8 cellular contexts compared by ENCODE assay signal in the genomic region with DNA sequence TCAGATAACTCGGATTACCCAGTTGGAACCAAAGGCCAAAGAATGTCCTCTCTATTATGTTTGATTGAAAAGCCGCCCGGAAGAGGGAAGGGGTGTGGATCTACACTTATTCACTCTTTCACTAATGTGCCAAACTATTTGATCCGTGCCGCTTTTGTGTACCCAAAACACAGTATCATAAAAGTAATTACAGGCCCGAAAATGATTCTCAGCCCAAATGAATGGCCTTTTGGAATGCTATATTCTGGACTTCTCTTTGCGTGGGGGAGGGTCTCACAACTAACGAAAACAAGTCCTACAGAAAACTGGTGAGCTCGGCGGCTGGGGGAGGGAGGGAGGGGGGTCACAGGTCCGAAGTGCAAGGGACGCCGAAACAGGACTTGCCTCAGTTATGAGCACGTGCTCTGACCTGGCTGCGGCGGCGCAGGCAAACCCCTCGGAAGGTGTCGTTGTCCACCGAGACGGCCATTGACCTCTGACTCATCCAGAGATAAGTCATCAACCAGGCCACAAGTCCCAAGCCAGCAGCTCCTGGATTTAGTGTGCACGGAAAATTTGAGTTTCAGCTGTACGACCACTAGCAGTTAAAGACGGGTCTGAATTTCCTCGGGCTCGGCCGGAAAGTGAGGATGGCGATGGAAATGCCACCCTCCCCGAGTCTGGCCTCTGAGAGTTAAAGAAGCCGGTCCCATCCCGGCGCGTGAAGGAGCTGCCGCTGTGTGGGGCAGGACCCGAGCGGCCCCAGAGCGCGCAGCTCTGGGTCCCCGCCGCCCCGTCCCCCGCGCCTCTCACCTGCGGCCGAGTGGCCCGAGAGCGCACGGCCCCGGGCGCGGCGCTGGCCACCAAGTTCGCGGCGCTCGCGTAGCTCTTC. TPM values are rescaled to one million over a fixed set of nuclear protein-coding genes. Genes with fewer than 3 reads are reported as not detected.
DNase-seq lines count a peak whose midpoint lies in the region; ATAC-seq, FAIRE-seq and TF ChIP-seq lines count a peak whose summit lies in the region.

No MANE protein-coding gene starts in this region.

- DNase-seq in A549 (ENCODE audit: low read depth in 1 of 2, low spot score in 1 of 2) (peak; percentile 52 to 80), H7 (peak; percentile 77), WERI-Rb-1 (peak; percentile 59), fibroblast of peridontal ligament (ENCODE audit: extremely low read depth) (peak; percentile 27), myocyte (ENCODE audit: low read depth) (peak; percentile 63), ureter (ENCODE audit: low spot score) (peak; percentile 47), NCI-H146 treated with DMSO at 0.1 percent for 48 hours (lab: John Stamatoyannopoulos, UW; ENCODE audit: unreplicated experiment) (no peak)

- no peak for FAIRE-seq in A549 (lab: Jason Lieb, UNC)

- H3K4me1 ChIP-seq in A549 = peaks cover 36% of the 10 kb centered on the region

- H3K4me3 ChIP-seq in A549 (peak overlapping the region; percentile 76), H7 (ENCODE audit: insufficient read depth, low read depth, low read length) (peak overlapping the region; percentile 72), WERI-Rb-1 (ENCODE audit: low read depth, low read length) (peak overlapping the region; percentile 76)

- no peaks in the 10 kb centered on the region for H3K9me3 ChIP-seq in A549
- no peaks in the 10 kb centered on the region for H3K9me3 ChIP-seq in WERI-Rb-1 (ENCODE audit: severe bottlenecking)

- ATAC-seq in A549 (peak; percentile 71 to 86), GM19397 (IDR thresholded peaks at IDR 0.05; ENCODE audit: unreplicated experiment) (no peak)

- CTCF ChIA-PET in A549 (lab: Yijun Ruan, JAX) = interaction anchor here (0.5 to 1.3 kb wide), 6 partner anchors 10 to 367 kb away, joined by 3 to 4 read pairs (median 3); no protein-coding TSS in a partner anchor

- peak overlapping the region; percentile 79 for H3K4me2 ChIP-seq in A549

- TF ChIP-seq EP300 in A549 (IDR thresholded peaks at IDR 0.05) = no peak

- H3K27me3 ChIP-seq in H7 (ENCODE audit: control insufficient read depth, insufficient read depth, low read length) = no peaks in the 10 kb centered on the region
- H3K27me3 ChIP-seq in WERI-Rb-1 (ENCODE audit: insufficient read depth, low read depth, severe bottlenecking) = no peaks in the 10 kb centered on the region

- no peak for TF ChIP-seq POLR2A in A549 (IDR thresholded peaks at IDR 0.05; ENCODE audit: low read length)

- TF ChIP-seq CTCF in A549 (IDR thresholded peaks at IDR 0.05) (no peak), WERI-Rb-1 (IDR thresholded peaks at IDR 0.05; ENCODE audit: low read depth, low read length) (no peak)

- peak overlapping the region; percentile 80 to 96 for H3K27ac ChIP-seq in A549
- H3K27ac ChIP-seq in WERI-Rb-1 = peak overlapping the region; percentile 76

- no peak for TF ChIP-seq RAD21 in A549 (conservative IDR thresholded peaks at IDR 0.05 in 1 of 2, IDR thresholded peaks at IDR 0.05 in 1 of 2)

- 2% methylated on average over 13 of the region's 57 CpGs for WGBS in A549 (ENCODE audit: missing lambda C conversion rate)

- H3K36me3 ChIP-seq in H7 (replicated peaks; ENCODE audit: control insufficient read depth, insufficient read depth, low read length) = no peaks in the 10 kb centered on the region
- peaks cover 4% of the 10 kb centered on the region for H3K36me3 ChIP-seq in WERI-Rb-1

- POLR2A ChIA-PET in A549 (lab: Yijun Ruan, JAX) = interaction anchor here (0.7 to 2.0 kb wide), 3 partner anchors 9 to 1860 kb away, joined by 3 to 15 read pairs (median 3); no protein-coding TSS in a partner anchor

TF ChIP-seq in A549, 52 proteins besides CTCF, POLR2A, EP300 and RAD21:
- TF ChIP-seq RFX5 (IDR thresholded peaks at IDR 0.05) (no peak), JUNB (IDR thresholded peaks at IDR 0.05) (peak; percentile 46; the same call in 1 of the 2 replicates), MYC (IDR thresholded peaks at IDR 0.05; ENCODE audit: borderline replicate concordance, low read length) (0 out of 2 replicates have a peak, but pooled peaks have one; percentile 28), NFE2L2 (conservative IDR thresholded peaks at IDR 0.05; ENCODE audit: low read length) (no peak), JUN (IDR thresholded peaks at IDR 0.05) (peak in 1 of 2 experiments; percentile 68; a peak in 1 of 5 replicates), KDM5A (IDR thresholded peaks at IDR 0.05) (no peak), TP53 (CRISPR knock-in tag; IDR thresholded peaks at IDR 0.05) (no peak), FOSL2 (IDR thresholded peaks at IDR 0.05) (peak; percentile 61), FOSL2 (CRISPR knock-in tag; IDR thresholded peaks at IDR 0.05) (peak; percentile 80)
- TF ChIP-seq, protein P1, sequence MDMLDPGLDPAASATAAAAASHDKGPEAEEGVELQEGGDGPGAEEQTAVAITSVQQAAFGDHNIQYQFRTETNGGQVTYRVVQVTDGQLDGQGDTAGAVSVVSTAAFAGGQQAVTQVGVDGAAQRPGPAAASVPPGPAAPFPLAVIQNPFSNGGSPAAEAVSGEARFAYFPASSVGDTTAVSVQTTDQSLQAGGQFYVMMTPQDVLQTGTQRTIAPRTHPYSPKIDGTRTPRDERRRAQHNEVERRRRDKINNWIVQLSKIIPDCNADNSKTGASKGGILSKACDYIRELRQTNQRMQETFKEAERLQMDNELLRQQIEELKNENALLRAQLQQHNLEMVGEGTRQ (IDR thresholded peaks at IDR 0.05) = 0 out of 2 replicates have a peak, but pooled peaks have one; percentile 20
- TF ChIP-seq, protein P2, sequence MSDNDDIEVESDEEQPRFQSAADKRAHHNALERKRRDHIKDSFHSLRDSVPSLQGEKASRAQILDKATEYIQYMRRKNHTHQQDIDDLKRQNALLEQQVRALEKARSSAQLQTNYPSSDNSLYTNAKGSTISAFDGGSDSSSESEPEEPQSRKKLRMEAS (IDR thresholded peaks at IDR 0.05) = peak; percentile 77

RNA-seq across cellular contexts. Expression of a gene that starts 0.7 kb away (rescaled TPM):
- polyA plus RNA-seq in A549 (2011; rRNA removed) (22.9 and 23.1 TPM in 2 replicates), A549 (2017; fragmentation: RNase III; extraction: RNeasy Plus Mini Kit Qiagen cat#74134 plus additional on column Dnase treatment) (14.0 to 16.2 TPM (median 15.3 TPM) in 3 replicates)
- polyA plus RNA-seq in A549 (2012; cell fraction: cytosol; rRNA removed) = 4.0 and 5.2 TPM in 2 replicates
- 2.5 and 4.4 TPM in 2 replicates for polyA plus RNA-seq in A549 (2012; cell fraction: nucleus; rRNA removed)
- 14.6 and 21.0 TPM in 2 replicates for polyA minus RNA-seq in A549 (2011; rRNA and poly(A)+ RNA removed)
- total RNA-seq in H7 (2014; rRNA removed; shearing (Covaris generic)) = 24.8 and 26.8 TPM in 2 replicates
- total RNA-seq in myocyte (24.1 and 26.2 TPM in 2 replicates), ureter (41.7 TPM)
- polyA plus RNA-seq in myocyte (2012) = 17.1 TPM

RNA-seq across cellular contexts. Expression of a gene that starts 47.7 kb away (rescaled TPM):
- polyA plus RNA-seq in A549 (2011; rRNA removed) = not detected in 2 replicates
- polyA plus RNA-seq in A549 (2012; cell fraction: cytosol; rRNA removed) = not detected in 2 replicates
- not detected in 2 replicates for polyA plus RNA-seq in A549 (2012; cell fraction: nucleus; rRNA removed)
- polyA plus RNA-seq in A549 (2017; fragmentation: RNase III; extraction: RNeasy Plus Mini Kit Qiagen cat#74134 plus additional on column Dnase treatment) = not detected in 3 replicates
- not detected in 2 replicates for polyA minus RNA-seq in A549 (2011; rRNA and poly(A)+ RNA removed)
- not detected in 2 replicates for total RNA-seq in H7 (2014; rRNA removed; shearing (Covaris generic))
- total RNA-seq in myocyte = not detected in 2 replicates
- polyA plus RNA-seq in myocyte (2012) = not detected
- total RNA-seq in ureter = not detected
